29 cellular contexts compared by ENCODE assay signal in genomic region chr5:43145071-43145470, GRCh38.
"Had no signal": no experiment of that assay in that cellular context is flagged by ENCODE, and none has a peak within 500 bp of the region (broad histone marks: within the 10 kb centered on the region; RNA-seq: fewer than 3 reads in every experiment).

No MANE protein-coding gene starts in this region.

- H3K4me3 Mint-ChIP-seq: activated CD4-positive, alpha-beta memory T cell treated with anti-CD3 and anti-CD28 coated beads, Interleukin-2, amount 10 ng/mL, durations not matched to agents 7 days and 5 days; activated CD4-positive, alpha-beta T cell treated with anti-CD3 and anti-CD28 coated beads, Interleukin-2, amount 10 ng/mL, durations not matched to agents 7 days and 5 days; activated naive CD4-positive, alpha-beta T cell treated with anti-CD3 and anti-CD28 coated beads for 36 hours; activated naive CD4-positive, alpha-beta T cell treated with anti-CD3 and anti-CD28 coated beads, Interleukin-2, amount 50 U/mL, for 24 hours; activated naive CD8-positive, alpha-beta T cell treated with anti-CD3 and anti-CD28 coated beads for 36 hours; activated naive CD8-positive, alpha-beta T cell treated with anti-CD3 and anti-CD28 coated beads, Interleukin-2, amount 50 U/mL, for 24 hours; activated T-cell treated with anti-CD3 and anti-CD28 coated beads, Interleukin-2, amount 50 U/mL, for 4 hours; effector memory CD8-positive, alpha-beta T cell had no signal

- H3K9me3 Mint-ChIP-seq: activated CD4-positive, alpha-beta memory T cell treated with anti-CD3 and anti-CD28 coated beads, Interleukin-2, amount 10 ng/mL, durations not matched to agents 7 days and 5 days; activated CD4-positive, alpha-beta T cell treated with anti-CD3 and anti-CD28 coated beads, Interleukin-2, amount 10 ng/mL, durations not matched to agents 7 days and 5 days; activated naive CD4-positive, alpha-beta T cell treated with anti-CD3 and anti-CD28 coated beads for 36 hours; activated naive CD4-positive, alpha-beta T cell treated with anti-CD3 and anti-CD28 coated beads, Interleukin-2, amount 50 U/mL, for 24 hours; activated naive CD8-positive, alpha-beta T cell treated with anti-CD3 and anti-CD28 coated beads for 36 hours; activated naive CD8-positive, alpha-beta T cell treated with anti-CD3 and anti-CD28 coated beads, Interleukin-2, amount 50 U/mL, for 24 hours; activated T-cell treated with anti-CD3 and anti-CD28 coated beads, Interleukin-2, amount 50 U/mL, for 4 hours; activated T-helper 2 cell treated with anti-CD3 and anti-CD28 coated beads, Interferon-gamma antibody, Interleukin-2, Interleukin-4, amounts not matched to agents 10 μg/mL and 5 μg/mL and 100 μg/mL, durations not matched to agents 14 hours and 24 hours and 36 hours; effector memory CD8-positive, alpha-beta T cell had no signal

- H3K9me3 ChIP-seq: adrenal gland, body of pancreas, esophagus muscularis mucosa, gastrocnemius medialis had no signal

- H3K4me3 ChIP-seq: adrenal gland, body of pancreas, esophagus muscularis mucosa, gastrocnemius medialis had no signal

- H3K27me3 Mint-ChIP-seq: activated CD4-positive, alpha-beta memory T cell treated with anti-CD3 and anti-CD28 coated beads, Interleukin-2, amount 10 ng/mL, durations not matched to agents 7 days and 5 days; activated CD4-positive, alpha-beta T cell treated with anti-CD3 and anti-CD28 coated beads, Interleukin-2, amount 10 ng/mL, durations not matched to agents 7 days and 5 days; activated naive CD4-positive, alpha-beta T cell treated with anti-CD3 and anti-CD28 coated beads, Interleukin-2, amount 50 U/mL, for 24 hours; activated naive CD8-positive, alpha-beta T cell treated with anti-CD3 and anti-CD28 coated beads for 36 hours; activated naive CD8-positive, alpha-beta T cell treated with anti-CD3 and anti-CD28 coated beads, Interleukin-2, amount 50 U/mL, for 24 hours; effector memory CD8-positive, alpha-beta T cell had no signal

- H3K27me3 ChIP-seq: adrenal gland, body of pancreas, esophagus muscularis mucosa, foreskin keratinocyte, gastrocnemius medialis had no signal

- H3K4me1 ChIP-seq: body of pancreas, foreskin keratinocyte, gastrocnemius medialis had no signal

- ATAC-seq: activated naive CD8-positive, alpha-beta T cell treated with anti-CD3 and anti-CD28 coated beads, Interleukin-2, amount 50 U/mL, for 24 hours; activated T-cell treated with anti-CD3 and anti-CD28 coated beads, Interleukin-2, amount 50 U/mL, for 4 hours; body of pancreas; effector memory CD8-positive, alpha-beta T cell; foreskin keratinocyte; gastrocnemius medialis had no signal

- DNase-seq: activated CD4-positive, alpha-beta memory T cell treated with anti-CD3 and anti-CD28 coated beads, Interleukin-2, amount 10 ng/mL, durations not matched to agents 7 days and 5 days; activated CD4-positive, alpha-beta T cell treated with anti-CD3 and anti-CD28 coated beads for 1 hour; activated CD4-positive, alpha-beta T cell treated with anti-CD3 and anti-CD28 coated beads for 4 hours; activated CD4-positive, alpha-beta T cell treated with anti-CD3 and anti-CD28 coated beads, Interleukin-2, amount 10 ng/mL, durations not matched to agents 7 days and 5 days; activated CD4-positive, alpha-beta T cell treated with anti-CD3 and anti-CD28 coated beads, Interleukin-2, amount 50 U/mL, for 4 hours; activated CD8-positive, alpha-beta memory T cell treated with anti-CD3 and anti-CD28 coated beads, Interleukin-2, amount 50 U/mL, for 48 hours; activated effector memory CD4-positive, alpha-beta T cell treated with anti-CD3 and anti-CD28 coated beads, Interleukin-2, amount 50 U/mL, for 16 hours; activated naive CD4-positive, alpha-beta T cell treated with anti-CD3 and anti-CD28 coated beads for 36 hours; activated naive CD8-positive, alpha-beta T cell treated with anti-CD3 and anti-CD28 coated beads for 36 hours; activated naive CD8-positive, alpha-beta T cell treated with anti-CD3 and anti-CD28 coated beads, Interleukin-2, amount 50 U/mL, for 24 hours; activated T-cell treated with anti-CD3 and anti-CD28 coated beads for 4 hours; activated T-cell treated with anti-CD3 and anti-CD28 coated beads, Interleukin-2, amount 50 U/mL, for 4 hours; adrenal gland; amygdala; aorta; body of pancreas; caudate nucleus; cortex of kidney; dermis blood vessel endothelial cell; effector CD4-positive, alpha-beta T cell; effector memory CD8-positive, alpha-beta T cell; erythroblast; foreskin keratinocyte; gastrocnemius medialis; glutamatergic neuron; T-helper 2 cell had no signal

- H3K27ac Mint-ChIP-seq: activated CD4-positive, alpha-beta memory T cell treated with anti-CD3 and anti-CD28 coated beads, Interleukin-2, amount 10 ng/mL, durations not matched to agents 7 days and 5 days; activated CD4-positive, alpha-beta T cell treated with anti-CD3 and anti-CD28 coated beads, Interleukin-2, amount 10 ng/mL, durations not matched to agents 7 days and 5 days; activated naive CD4-positive, alpha-beta T cell treated with anti-CD3 and anti-CD28 coated beads for 36 hours; activated naive CD4-positive, alpha-beta T cell treated with anti-CD3 and anti-CD28 coated beads, Interleukin-2, amount 50 U/mL, for 24 hours; activated naive CD8-positive, alpha-beta T cell treated with anti-CD3 and anti-CD28 coated beads for 36 hours; activated naive CD8-positive, alpha-beta T cell treated with anti-CD3 and anti-CD28 coated beads, Interleukin-2, amount 50 U/mL, for 24 hours; activated T-helper 2 cell treated with anti-CD3 and anti-CD28 coated beads, Interferon-gamma antibody, Interleukin-2, Interleukin-4, amounts not matched to agents 10 μg/mL and 5 μg/mL and 100 μg/mL, durations not matched to agents 14 hours and 24 hours and 36 hours had no signal
